ENCODE assay signal across 8 cellular contexts in genomic region chr16:54193656-54194007, GRCh38.
DNase-seq lines count a peak whose midpoint lies in the region; ATAC-seq lines count a peak whose summit lies in the region.

No MANE protein-coding gene starts in this region.

- peak; percentile 68 for ATAC-seq in HG02588 (IDR thresholded peaks at IDR 0.05; ENCODE audit: unreplicated experiment)
- peak; percentile 53 for ATAC-seq in stimulated activated effector memory CD8-positive, alpha-beta T cell treated with anti-CD3 and anti-CD28 coated beads, Interleukin-12 subunit alpha, Interleukin-12 subunit beta, amount 100 ng/mL, for 72 hours

- no peaks in the 10 kb centered on the region for H3K36me3 ChIP-seq in SJSA1

- no peaks in the 10 kb centered on the region for H3K9me3 ChIP-seq in SJSA1 (replicated peaks)

- no peaks in the 10 kb centered on the region for H3K4me1 Mint-ChIP-seq in activated T-cell treated with anti-CD3 and anti-CD28 coated beads, Interleukin-2, amount 50 U/mL, for 24 hours (ENCODE audit: low read depth)
- no peaks in the 10 kb centered on the region for H3K4me1 Mint-ChIP-seq in stimulated activated effector memory CD8-positive, alpha-beta T cell treated with anti-CD3 and anti-CD28 coated beads, Interleukin-12 subunit alpha, Interleukin-12 subunit beta, amount 100 ng/mL, for 72 hours

- H3K27me3 ChIP-seq in SJSA1 (replicated peaks): no peaks in the 10 kb centered on the region

- H3K27ac ChIP-seq in SJSA1: no peak overlapping the region

- no peak overlapping the region for H3K27ac Mint-ChIP-seq in activated T-cell treated with anti-CD3 and anti-CD28 coated beads, Interleukin-2, amount 50 U/mL, for 24 hours
- no peak overlapping the region for H3K27ac Mint-ChIP-seq in stimulated activated effector memory CD8-positive, alpha-beta T cell treated with anti-CD3 and anti-CD28 coated beads, Interleukin-12 subunit alpha, Interleukin-12 subunit beta, amount 100 ng/mL, for 72 hours

- peak; percentile 40 for DNase-seq in activated T-cell treated with anti-CD3 and anti-CD28 coated beads, Interleukin-2, amount 50 U/mL, for 24 hours
- DNase-seq in activated T-cell treated with anti-CD3 and anti-CD28 coated beads, Interleukin-2, amount 50 U/mL, for 1 hour: no peak
- DNase-seq in M059J (ENCODE audit: low read depth): peak; percentile 72
- DNase-seq in SJSA1 (ENCODE audit: low read depth in 1 of 2, low spot score in 2 of 2): peak; percentile 61 to 69
- DNase-seq in dedifferentiated amniotic fluid mesenchymal stem cell (ENCODE audit: extremely low spot score): peak; percentile 45
- peak; percentile 92 for DNase-seq in left kidney (ENCODE audit: low read depth, low spot score)
- peak; percentile 8 to 66 for DNase-seq in stimulated activated effector memory CD8-positive, alpha-beta T cell treated with anti-CD3 and anti-CD28 coated beads, Interleukin-12 subunit alpha, Interleukin-12 subunit beta, amount 100 ng/mL, for 72 hours (ENCODE audit: low spot score in 2 of 2)

- H3K36me3 Mint-ChIP-seq in activated T-cell treated with anti-CD3 and anti-CD28 coated beads, Interleukin-2, amount 50 U/mL, for 24 hours (ENCODE audit: low read depth): no peaks in the 10 kb centered on the region
- no peaks in the 10 kb centered on the region for H3K36me3 Mint-ChIP-seq in stimulated activated effector memory CD8-positive, alpha-beta T cell treated with anti-CD3 and anti-CD28 coated beads, Interleukin-12 subunit alpha, Interleukin-12 subunit beta, amount 100 ng/mL, for 72 hours

- no peak overlapping the region for H3K4me3 ChIP-seq in SJSA1

- peaks cover 20% of the 10 kb centered on the region for H3K27me3 Mint-ChIP-seq in activated T-cell treated with anti-CD3 and anti-CD28 coated beads, Interleukin-2, amount 50 U/mL, for 24 hours

- peaks cover 6% of the 10 kb centered on the region for H3K4me1 ChIP-seq in SJSA1 (replicated peaks)

- H3K4me3 Mint-ChIP-seq in activated T-cell treated with anti-CD3 and anti-CD28 coated beads, Interleukin-2, amount 50 U/mL, for 24 hours: no peak overlapping the region
- H3K4me3 Mint-ChIP-seq in stimulated activated effector memory CD8-positive, alpha-beta T cell treated with anti-CD3 and anti-CD28 coated beads, Interleukin-12 subunit alpha, Interleukin-12 subunit beta, amount 100 ng/mL, for 72 hours: no peak overlapping the region

- H3K9me3 Mint-ChIP-seq in activated T-cell treated with anti-CD3 and anti-CD28 coated beads, Interleukin-2, amount 50 U/mL, for 24 hours: peaks cover 6% of the 10 kb centered on the region
- peaks cover 4% of the 10 kb centered on the region for H3K9me3 Mint-ChIP-seq in stimulated activated effector memory CD8-positive, alpha-beta T cell treated with anti-CD3 and anti-CD28 coated beads, Interleukin-12 subunit alpha, Interleukin-12 subunit beta, amount 100 ng/mL, for 72 hours
